Comparison of ENCODE assay signal across 29 cellular contexts in genomic region chr9:124645274-124645673, GRCh38.
"Had no signal": no experiment of that assay in that cellular context is flagged by ENCODE, and none has a peak within 500 bp of the region (broad histone marks: within the 10 kb centered on the region; RNA-seq: fewer than 3 reads in every experiment).

No MANE protein-coding gene starts in this region.

- H3K27ac ChIP-seq: stomach, suprapubic skin, testis, thoracic aorta, thyroid gland, tibial artery, tibial nerve, transverse colon, upper lobe of left lung, upper lobe of right lung, uterus, vagina had no signal

- H3K36me3 Mint-ChIP-seq: stimulated activated effector memory CD8-positive, alpha-beta T cell treated with anti-CD3 and anti-CD28 coated beads, Interleukin-12 subunit alpha, Interleukin-12 subunit beta, amount 100 ng/mL, for 72 hours; type B pancreatic cell had no signal

- DNase-seq: stimulated activated CD4-positive, alpha-beta T cell treated with anti-CD3 and anti-CD28 coated beads, Interleukin-2, amount 100 ng/mL, for 48 hours; stimulated activated CD4-positive, alpha-beta T cell treated with anti-CD3 and anti-CD28 coated beads, Interleukin-4, amount 100 ng/mL, for 1 hour; stimulated activated CD4-positive, alpha-beta T cell treated with anti-CD3 and anti-CD28 coated beads, Interleukin-4, amount 100 ng/mL, for 24 hours; stimulated activated CD4-positive, alpha-beta T cell treated with anti-CD3 and anti-CD28 coated beads, Interleukin-4, amount 100 ng/mL, for 4 hours; stimulated activated CD8-positive, alpha-beta memory T cell treated with anti-CD3 and anti-CD28 coated beads, Interleukin-4, amount 100 ng/mL, for 48 hours; stimulated activated naive B cell treated with anti-CD40 and anti-IgM and Interleukin-4, amounts not matched to agents 10 μg/mL and 1 μg/mL and 100 μg/mL, for 72 hours; stimulated activated naive CD4-positive, alpha-beta T cell; stimulated activated naive CD4-positive, alpha-beta T cell treated with Interleukin-2 at 50 U/mL for 16 hours; stimulated activated naive CD8-positive, alpha-beta T cell treated with anti-CD3 and anti-CD28 coated beads, Interleukin-15, amount 100 ng/mL, for 72 hours; stimulated activated naive CD8-positive, alpha-beta T cell treated with anti-CD3 and anti-CD28 coated beads, Interleukin-15, Interleukin-2, amounts not matched to agents 100 U/mL and 50 U/mL, for 24 hours; stomach; substantia nigra; testis; thyroid gland; tibial artery; transverse colon; trophoblast cell; upper lobe of left lung; upper lobe of right lung; uterus had no signal

- H3K4me3 Mint-ChIP-seq: stimulated activated effector memory CD8-positive, alpha-beta T cell treated with anti-CD3 and anti-CD28 coated beads, Interleukin-12 subunit alpha, Interleukin-12 subunit beta, amount 100 ng/mL, for 72 hours; stimulated activated memory B cell treated with anti-CD40 and anti-IgM and Interleukin-4, amounts not matched to agents 10 μg/mL and 1 μg/mL and 100 μg/mL, for 72 hours; stimulated activated naive B cell treated with anti-CD40 and anti-IgM and Interleukin-4, amounts not matched to agents 10 μg/mL and 1 μg/mL and 100 μg/mL, for 72 hours; stimulated activated naive CD8-positive, alpha-beta T cell treated with anti-CD3 and anti-CD28 coated beads, Interleukin-15, amount 100 ng/mL, for 72 hours; stimulated activated naive CD8-positive, alpha-beta T cell treated with anti-CD3 and anti-CD28 coated beads, Interleukin-15, Interleukin-2, amounts not matched to agents 100 ng/mL and 50 ng/mL, for 24 hours; type B pancreatic cell had no signal

- H3K27ac Mint-ChIP-seq: stimulated activated effector memory CD8-positive, alpha-beta T cell treated with anti-CD3 and anti-CD28 coated beads, Interleukin-12 subunit alpha, Interleukin-12 subunit beta, amount 100 ng/mL, for 72 hours; stimulated activated memory B cell treated with anti-CD40 and anti-IgM and Interleukin-4, amounts not matched to agents 10 μg/mL and 1 μg/mL and 100 μg/mL, for 72 hours; stimulated activated naive B cell treated with anti-CD40 and anti-IgM and Interleukin-4, amounts not matched to agents 10 μg/mL and 1 μg/mL and 100 μg/mL, for 72 hours; stimulated activated naive CD8-positive, alpha-beta T cell treated with anti-CD3 and anti-CD28 coated beads, Interleukin-15, amount 100 ng/mL, for 72 hours; stimulated activated naive CD8-positive, alpha-beta T cell treated with anti-CD3 and anti-CD28 coated beads, Interleukin-15, Interleukin-2, amounts not matched to agents 100 ng/mL and 50 ng/mL, for 24 hours; type B pancreatic cell had no signal

- H3K27me3 Mint-ChIP-seq: stimulated activated naive B cell treated with anti-CD40 and anti-IgM and Interleukin-4, amounts not matched to agents 10 μg/mL and 1 μg/mL and 100 μg/mL, for 72 hours; stimulated activated naive CD8-positive, alpha-beta T cell treated with anti-CD3 and anti-CD28 coated beads, Interleukin-15, amount 100 ng/mL, for 72 hours; stimulated activated naive CD8-positive, alpha-beta T cell treated with anti-CD3 and anti-CD28 coated beads, Interleukin-15, Interleukin-2, amounts not matched to agents 100 ng/mL and 50 ng/mL, for 24 hours; type B pancreatic cell had no signal

- H3K36me3 ChIP-seq: stomach, suprapubic skin, thoracic aorta, thyroid gland, tibial artery, tibial nerve, transverse colon, upper lobe of left lung, upper lobe of right lung, uterus, vagina had no signal

- H3K27me3 ChIP-seq: stomach, suprapubic skin, testis, thyroid gland, tibial artery, tibial nerve, transverse colon, upper lobe of left lung, upper lobe of right lung, uterus, vagina had no signal

- H3K9me3 ChIP-seq: suprapubic skin, testis, thoracic aorta, thyroid gland, tibial artery, tibial nerve, transverse colon, upper lobe of left lung, upper lobe of right lung, uterus, vagina had no signal

- H3K4me3 ChIP-seq: stomach, suprapubic skin, testis, thoracic aorta, thyroid gland, tibial artery, tibial nerve, transverse colon, upper lobe of left lung, upper lobe of right lung, uterus, vagina had no signal

- H3K9me3 Mint-ChIP-seq: stimulated activated naive CD8-positive, alpha-beta T cell treated with anti-CD3 and anti-CD28 coated beads, Interleukin-15, amount 100 ng/mL, for 72 hours; type B pancreatic cell had no signal

- ATAC-seq: stimulated activated effector memory CD8-positive, alpha-beta T cell treated with anti-CD3 and anti-CD28 coated beads, Interleukin-12 subunit alpha, Interleukin-12 subunit beta, amount 100 ng/mL, for 72 hours; stimulated activated memory B cell treated with anti-CD40 and anti-IgM and Interleukin-4, amounts not matched to agents 10 μg/mL and 1 μg/mL and 100 μg/mL, for 72 hours; stimulated activated naive B cell treated with anti-CD40 and anti-IgM and Interleukin-4, amounts not matched to agents 10 μg/mL and 1 μg/mL and 100 μg/mL, for 72 hours; stimulated activated naive CD8-positive, alpha-beta T cell treated with anti-CD3 and anti-CD28 coated beads, Interleukin-15, amount 100 ng/mL, for 72 hours; stimulated activated naive CD8-positive, alpha-beta T cell treated with anti-CD3 and anti-CD28 coated beads, Interleukin-15, Interleukin-2, amounts not matched to agents 100 U/mL and 50 U/mL, for 24 hours; upper lobe of right lung had no signal

- H3K4me1 ChIP-seq: stomach, suprapubic skin, testis, tibial artery, tibial nerve, transverse colon, upper lobe of left lung, upper lobe of right lung, uterus, vagina had no signal

- H3K4me1 Mint-ChIP-seq: stimulated activated effector memory CD8-positive, alpha-beta T cell treated with anti-CD3 and anti-CD28 coated beads, Interleukin-12 subunit alpha, Interleukin-12 subunit beta, amount 100 ng/mL, for 72 hours; stimulated activated memory B cell treated with anti-CD40 and anti-IgM and Interleukin-4, amounts not matched to agents 10 μg/mL and 1 μg/mL and 100 μg/mL, for 72 hours; stimulated activated naive B cell treated with anti-CD40 and anti-IgM and Interleukin-4, amounts not matched to agents 10 μg/mL and 1 μg/mL and 100 μg/mL, for 72 hours; stimulated activated naive CD8-positive, alpha-beta T cell treated with anti-CD3 and anti-CD28 coated beads, Interleukin-15, amount 100 ng/mL, for 72 hours had no signal

- FAIRE-seq: urothelium cell line had no signal
